In genomic region chr18:48580782-48581181, GRCh38 we compare ENCODE assay signal across 18 cellular contexts. TPM values are rescaled to one million over a fixed set of nuclear protein-coding genes. Genes with fewer than 3 reads are reported as not detected.
DNase-seq lines count a peak whose midpoint lies in the region; ATAC-seq and TF ChIP-seq lines count a peak whose summit lies in the region.
"Had no signal": no experiment of that assay in that cellular context is flagged by ENCODE, and none has a peak within 500 bp of the region (broad histone marks: within the 10 kb centered on the region; RNA-seq: fewer than 3 reads in every experiment).

No MANE protein-coding gene starts in this region.

- H3K27ac ChIP-seq in angular gyrus (ENCODE audit: low read depth, low read length) (peak overlapping the region; percentile 5), hepatocyte (peak overlapping the region; percentile 21), MM.1S (ENCODE audit: low read length) (no peak overlapping the region)
- H3K27ac ChIP-seq in CD4-positive, alpha-beta memory T cell (ENCODE audit: low read depth, low read length), result no peak overlapping the region
- H3K27ac ChIP-seq: left lung, vagina had no signal

- H2AFZ ChIP-seq in hepatocyte (no peak overlapping the region), MM.1S (ENCODE audit: low read length) (no peak overlapping the region)

- H3K4me2 ChIP-seq in hepatocyte (no peak overlapping the region), MM.1S (ENCODE audit: low read depth, low read length) (no peak overlapping the region)

- H3K9me3 ChIP-seq in hepatocyte (ENCODE audit: low read depth) (no peaks in the 10 kb centered on the region), MM.1S (replicated peaks; ENCODE audit: insufficient read depth, low read length) (no peaks in the 10 kb centered on the region)
- H3K9me3 ChIP-seq in CD4-positive, alpha-beta memory T cell (ENCODE audit: control insufficient read depth in 1 of 2, low read length in 2 of 2), result no peaks in the 10 kb centered on the region
- H3K9me3 ChIP-seq: MG63, vagina had no signal

- DNase-seq in GM03348 (ENCODE audit: low spot score), result peak; percentile 46
- peak; percentile 31 for DNase-seq in hepatocyte (ENCODE audit: low spot score)
- DNase-seq in sciatic nerve (ENCODE audit: low spot score), result no peak
- DNase-seq in COLO829 (ENCODE audit: low spot score), result no peak
- DNase-seq in MM.1S, result no peak
- DNase-seq in CD4-positive, alpha-beta memory T cell, result no peak
- DNase-seq: activated CD4-positive, alpha-beta T cell treated with anti-CD3 and anti-CD28 coated beads for 48 hours; activated effector memory CD4-positive, alpha-beta T cell treated with Interleukin-2 at 50 U/mL for 16 hours; GF-D8; IMR-90; left lung; MG63; NCI-H187; NCI-H345; stimulated activated naive CD8-positive, alpha-beta T cell treated with anti-CD3 and anti-CD28 coated beads, Interleukin-15, amount 100 ng/mL, for 72 hours had no signal

- TF ChIP-seq CTCF in hepatocyte (IDR thresholded peaks at IDR 0.05; ENCODE audit: poor library complexity) (no peak), MM.1S (IDR thresholded peaks at IDR 0.05; ENCODE audit: low read length) (no peak)

- H3K4me3 ChIP-seq in hepatocyte, result no peak overlapping the region
- H3K4me3 ChIP-seq in MM.1S (ENCODE audit: low read length), result no peak overlapping the region
- H3K4me3 ChIP-seq in CD4-positive, alpha-beta memory T cell (ENCODE audit: low read length in 2 of 2), result no peak overlapping the region
- H3K4me3 ChIP-seq: left lung, MG63, vagina had no signal

- no peaks in the 10 kb centered on the region for H3F3A ChIP-seq in MM.1S (ENCODE audit: insufficient read depth, low read length)

- POLR2A ChIA-PET in CD4-positive, alpha-beta memory T cell (lab: Charles Lee; ENCODE audit: partially characterized antibody), result no interaction called here

- H3K79me2 ChIP-seq in hepatocyte (peaks cover 91% of the 10 kb centered on the region), MM.1S (ENCODE audit: low read length) (no peaks in the 10 kb centered on the region)

- H3K4me3 Mint-ChIP-seq in CD4-positive, alpha-beta memory T cell, result no peak overlapping the region
- H3K4me3 Mint-ChIP-seq: B cell; stimulated activated naive CD8-positive, alpha-beta T cell treated with anti-CD3 and anti-CD28 coated beads, Interleukin-15, amount 100 ng/mL, for 72 hours had no signal

- H3K36me3 ChIP-seq in hepatocyte (replicated peaks; ENCODE audit: insufficient read depth, low read depth), result no peaks in the 10 kb centered on the region
- H3K36me3 ChIP-seq in MM.1S (replicated peaks; ENCODE audit: insufficient read depth, low read length), result no peaks in the 10 kb centered on the region
- H3K36me3 ChIP-seq in CD4-positive, alpha-beta memory T cell (ENCODE audit: insufficient read depth, low read length), result no peaks in the 10 kb centered on the region
- H3K36me3 ChIP-seq: vagina had no signal

- H4K20me1 ChIP-seq in hepatocyte (ENCODE audit: insufficient read depth, poor library complexity, severe bottlenecking), result peaks cover 16% of the 10 kb centered on the region
- H4K20me1 ChIP-seq in MM.1S (ENCODE audit: insufficient read depth, low read length), result no peaks in the 10 kb centered on the region

- CTCF ChIA-PET in CD4-positive, alpha-beta memory T cell (lab: Charles Lee; ENCODE audit: partially characterized antibody), result no interaction called here

- 76% methylated on average over 10 of the region's 10 CpGs for WGBS in hepatocyte (ENCODE audit: low lambda C conversion rate, missing lambda C conversion rate)

- H3K27ac Mint-ChIP-seq in CD4-positive, alpha-beta memory T cell, result no peak overlapping the region
- H3K27ac Mint-ChIP-seq: B cell had no signal

- H3K4me1 ChIP-seq in hepatocyte (ENCODE audit: insufficient read depth), result peaks cover 10% of the 10 kb centered on the region
- no peaks in the 10 kb centered on the region for H3K4me1 ChIP-seq in MM.1S (ENCODE audit: low read length)
- no peaks in the 10 kb centered on the region for H3K4me1 ChIP-seq in CD4-positive, alpha-beta memory T cell (ENCODE audit: insufficient read depth, low read length)
- H3K4me1 ChIP-seq: left lung had no signal

- no peaks in the 10 kb centered on the region for H3K4me1 Mint-ChIP-seq in CD4-positive, alpha-beta memory T cell
- H3K4me1 Mint-ChIP-seq: B cell; stimulated activated naive CD8-positive, alpha-beta T cell treated with anti-CD3 and anti-CD28 coated beads, Interleukin-15, amount 100 ng/mL, for 72 hours had no signal

- peaks cover 0 to 1% of the 10 kb centered on the region in 2 donors for H3K27me3 Mint-ChIP-seq in CD4-positive, alpha-beta memory T cell
- H3K27me3 Mint-ChIP-seq: B cell; stimulated activated naive CD8-positive, alpha-beta T cell treated with anti-CD3 and anti-CD28 coated beads, Interleukin-15, amount 100 ng/mL, for 72 hours had no signal

- intact Hi-C loops in sciatic nerve (cut with DNase I), result no loop called here
- intact Hi-C loops in CD4-positive, alpha-beta memory T cell (cut with micrococcal nuclease), result no loop called here

- H3K9me3 Mint-ChIP-seq in CD4-positive, alpha-beta memory T cell, result peaks cover 0 to 8% (median 5%) of the 10 kb centered on the region in 8 donors

- ATAC-seq in sciatic nerve, result peak; percentile 54
- ATAC-seq: left lung; stimulated activated naive CD8-positive, alpha-beta T cell treated with anti-CD3 and anti-CD28 coated beads, Interleukin-15, amount 100 ng/mL, for 72 hours had no signal

- H3K9me2 ChIP-seq in hepatocyte (replicated peaks; ENCODE audit: insufficient read depth), result no peaks in the 10 kb centered on the region
- no peaks in the 10 kb centered on the region for H3K9me2 ChIP-seq in MM.1S (replicated peaks; ENCODE audit: insufficient read depth, low read length)

- H3K36me3 Mint-ChIP-seq in CD4-positive, alpha-beta memory T cell, result peaks cover 0 to 4% of the 10 kb centered on the region in 2 donors

- no peaks in the 10 kb centered on the region for H3K27me3 ChIP-seq in hepatocyte
- no peaks in the 10 kb centered on the region for H3K27me3 ChIP-seq in MM.1S (replicated peaks; ENCODE audit: insufficient read depth, low read length)
- no peaks in the 10 kb centered on the region for H3K27me3 ChIP-seq in CD4-positive, alpha-beta memory T cell (ENCODE audit: insufficient read depth, low read length)
- H3K27me3 ChIP-seq: left lung, MG63, vagina had no signal

- H3K9ac ChIP-seq in MM.1S (ENCODE audit: low read length), result no peak overlapping the region

RNA-seq across cellular contexts. Expression of gene CTIF, which starts 42.0 kb away (rescaled TPM):
- total RNA-seq in hepatocyte (24.0 and 27.9 TPM in 2 replicates), sciatic nerve (81.9 TPM)
- polyA plus RNA-seq in hepatocyte, result 22.1 and 24.9 TPM in 2 replicates
- 1 to 10 TPM; 5.2 to 6.5 TPM for total RNA-seq in CD4-positive, alpha-beta memory T cell
- polyA plus RNA-seq in CD4-positive, alpha-beta memory T cell, result not detected

Comparison
In these comparisons a context has a peak if more than half of its experiments do, and no peak if none do; other contexts are left out.
1. DNase-seq: peak in GM03348 (single experiment) and hepatocyte (single experiment); none in sciatic nerve (single experiment), COLO829 (single experiment), MM.1S (single experiment) and CD4-positive, alpha-beta memory T cell (0 of 5).
2. H3K27ac ChIP-seq: peak in angular gyrus (single experiment) and hepatocyte (single experiment); none in MM.1S (single experiment) and CD4-positive, alpha-beta memory T cell (single experiment).